Comparison of ENCODE assay signal across 1 cellular context in the genomic region with DNA sequence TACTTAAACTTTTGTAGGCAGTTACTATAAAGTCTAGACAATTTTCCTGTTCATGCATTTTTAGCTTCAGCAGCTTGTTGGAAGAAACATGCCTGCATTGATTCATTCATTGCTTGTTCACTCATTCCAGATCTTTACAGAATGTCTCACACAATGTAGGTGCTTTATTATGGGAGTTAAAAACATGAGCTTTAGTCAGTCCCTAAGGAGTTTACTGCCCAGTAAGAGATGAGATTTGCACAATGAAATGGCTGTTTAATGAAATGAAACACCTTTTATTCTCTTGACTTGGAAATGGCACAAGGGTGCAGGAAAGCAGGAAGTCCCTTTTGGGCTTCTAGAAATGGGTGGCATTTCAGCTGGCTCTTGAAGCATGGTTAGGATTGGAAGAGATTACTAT.
TF ChIP-seq lines count a peak whose summit lies in the region.

No MANE protein-coding gene starts in this region.

TF ChIP-seq in IMR-90, 13 proteins besides CTCF, POLR2A, EP300 and RAD21:
- TF ChIP-seq, protein P1, sequence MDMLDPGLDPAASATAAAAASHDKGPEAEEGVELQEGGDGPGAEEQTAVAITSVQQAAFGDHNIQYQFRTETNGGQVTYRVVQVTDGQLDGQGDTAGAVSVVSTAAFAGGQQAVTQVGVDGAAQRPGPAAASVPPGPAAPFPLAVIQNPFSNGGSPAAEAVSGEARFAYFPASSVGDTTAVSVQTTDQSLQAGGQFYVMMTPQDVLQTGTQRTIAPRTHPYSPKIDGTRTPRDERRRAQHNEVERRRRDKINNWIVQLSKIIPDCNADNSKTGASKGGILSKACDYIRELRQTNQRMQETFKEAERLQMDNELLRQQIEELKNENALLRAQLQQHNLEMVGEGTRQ (IDR thresholded peaks at IDR 0.05; ENCODE audit: low read depth, low read length), result no peak
- TF ChIP-seq MAZ (IDR thresholded peaks at IDR 0.05; ENCODE audit: borderline replicate concordance, low read depth, low read length) (no peak), NFE2L2 (IDR thresholded peaks at IDR 0.05; ENCODE audit: low read depth, low read length) (no peak), FOS (IDR thresholded peaks at IDR 0.05; ENCODE audit: low read depth, low read length) (no peak), CEBPB (IDR thresholded peaks at IDR 0.05; ENCODE audit: low read depth, low read length) (no peak), MXI1 (IDR thresholded peaks at IDR 0.05; ENCODE audit: borderline replicate concordance, low read depth, low read length) (no peak), RFX5 (IDR thresholded peaks at IDR 0.05; ENCODE audit: low read depth, low read length) (no peak), RCOR1 (IDR thresholded peaks at IDR 0.05; ENCODE audit: insufficient replicate concordance, low read length) (no peak), CHD1 (IDR thresholded peaks at IDR 0.05; ENCODE audit: low read depth, low read length) (no peak), BHLHE40 (IDR thresholded peaks at IDR 0.05; ENCODE audit: low read depth, low read length) (no peak), SMC3 (IDR thresholded peaks at IDR 0.05; ENCODE audit: low read depth, low read length) (no peak), MAFK (IDR thresholded peaks at IDR 0.05; ENCODE audit: low read depth, low read length) (no peak)
- TF ChIP-seq, protein P2, sequence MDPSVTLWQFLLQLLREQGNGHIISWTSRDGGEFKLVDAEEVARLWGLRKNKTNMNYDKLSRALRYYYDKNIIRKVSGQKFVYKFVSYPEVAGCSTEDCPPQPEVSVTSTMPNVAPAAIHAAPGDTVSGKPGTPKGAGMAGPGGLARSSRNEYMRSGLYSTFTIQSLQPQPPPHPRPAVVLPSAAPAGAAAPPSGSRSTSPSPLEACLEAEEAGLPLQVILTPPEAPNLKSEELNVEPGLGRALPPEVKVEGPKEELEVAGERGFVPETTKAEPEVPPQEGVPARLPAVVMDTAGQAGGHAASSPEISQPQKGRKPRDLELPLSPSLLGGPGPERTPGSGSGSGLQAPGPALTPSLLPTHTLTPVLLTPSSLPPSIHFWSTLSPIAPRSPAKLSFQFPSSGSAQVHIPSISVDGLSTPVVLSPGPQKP (IDR thresholded peaks at IDR 0.05; ENCODE audit: borderline replicate concordance, low read depth, low read length), result no peak
